In genomic region chr15:42226648-42227047, GRCh38 we compare ENCODE assay signal across 21 cellular contexts. TPM values are rescaled to one million over a fixed set of nuclear protein-coding genes. Genes with fewer than 3 reads are reported as not detected.
A peak's percentile ranks its signal among the peaks of the same experiment; 100 is the strongest.
DNase-seq lines count a peak whose midpoint lies in the region; ATAC-seq, FAIRE-seq and TF ChIP-seq lines count a peak whose summit lies in the region.
"Had no signal": no experiment of that assay in that cellular context is flagged by ENCODE, and none has a peak within 500 bp of the region (broad histone marks: within the 10 kb centered on the region; RNA-seq: fewer than 3 reads in every experiment).

No MANE protein-coding gene starts in this region.

- H3K36me3 ChIP-seq in colonic mucosa = peaks cover 9% of the 10 kb centered on the region

- peak overlapping the region; percentile 4 for H3K27ac ChIP-seq in caudate nucleus (ENCODE audit: low read depth, low read length)
- no peak overlapping the region for H3K27ac ChIP-seq in colonic mucosa
- no peak overlapping the region for H3K27ac ChIP-seq in foreskin keratinocyte
- H3K27ac ChIP-seq: C4-2B, GM23248, HL-60, SK-N-MC had no signal

- intact Hi-C loops in posterior cingulate gyrus (cut with DNase I) (loop anchor here (5.0 kb wide), 1 partner anchor 246 kb away; no protein-coding TSS in a partner anchor), colonic mucosa (cut with DNase I) (no loop called here)

- no peaks in the 10 kb centered on the region for H3K4me1 ChIP-seq in colonic mucosa
- no peaks in the 10 kb centered on the region for H3K4me1 ChIP-seq in foreskin keratinocyte

- H3K27me3 ChIP-seq in colonic mucosa (no peaks in the 10 kb centered on the region), foreskin keratinocyte (no peaks in the 10 kb centered on the region)

- H3K4me3 ChIP-seq in colonic mucosa = no peak overlapping the region
- H3K4me3 ChIP-seq: GM23248, SK-N-MC had no signal

- no peaks in the 10 kb centered on the region for H3K9me3 ChIP-seq in colonic mucosa

- ATAC-seq in foreskin keratinocyte = no peak
- ATAC-seq: Panc1 had no signal

- H3K9ac ChIP-seq in colonic mucosa (ENCODE audit: low read depth in 2 of 2, low read length in 2 of 2) = no peak overlapping the region
- H3K9ac ChIP-seq: GM23248 had no signal

- FAIRE-seq in islet of Langerhans (lab: Jason Lieb, UNC) = peak; percentile 76
- FAIRE-seq: HTR-8/SVneo had no signal

- DNase-seq in COLO668 (lab: John Stamatoyannopoulos, UW; ENCODE audit: unreplicated experiment) = peak; percentile 27
- DNase-seq in caudate nucleus (lab: John Stamatoyannopoulos, UW) = peak in 36 of 61 donors; percentile 0 to 49 (median 12)
- peak in 6 of 10 donors; percentile 16 to 88 (median 44) for DNase-seq in posterior cingulate gyrus
- no peak for DNase-seq in colonic mucosa
- no peak for DNase-seq in SHP77 treated with DMSO at 0.1 percent for 48 hours (lab: John Stamatoyannopoulos, UW)
- no peak for DNase-seq in foreskin keratinocyte
- no peak for DNase-seq in NCI-H1417 (lab: John Stamatoyannopoulos, UW)
- DNase-seq: COR-L47, DMS79, GM23248, HCEC 1CT, NCI-H1105 treated with DMSO at 0.1 percent for 48 hours, NCI-H1930, NCI-H2171, NCI-H446 had no signal

- no peak for TF ChIP-seq CTCF in colonic mucosa (IDR thresholded peaks at IDR 0.05)
- TF ChIP-seq CTCF in foreskin keratinocyte (conservative IDR thresholded peaks at IDR 0.05) = no peak

RNA-seq across cellular contexts. Expression of gene VPS39, which starts 18.5 kb away (rescaled TPM):
- total RNA-seq in colonic mucosa = 10 to 100 TPM; 49.1 to 50.4 TPM
- total RNA-seq in foreskin keratinocyte = 26.5 and 31.9 TPM in 2 replicates
- 16.0 and 17.9 TPM in 2 replicates for polyA plus RNA-seq in foreskin keratinocyte

RNA-seq across cellular contexts. Expression of gene GANC, which starts 46.4 kb away (rescaled TPM):
- total RNA-seq in colonic mucosa (10 to 100 TPM; 39.8 to 47.6 TPM), foreskin keratinocyte (33.4 and 35.2 TPM in 2 replicates)
- polyA plus RNA-seq in foreskin keratinocyte = 13.6 and 15.0 TPM in 2 replicates

RNA-seq across cellular contexts. Expression of gene TMEM87A, which starts 46.6 kb away (rescaled TPM):
- total RNA-seq in colonic mucosa (100 to 1,000 TPM in 1 of 2 donors, 10 to 100 TPM in 1; 65.6 to 115 TPM), foreskin keratinocyte (49.6 and 54.4 TPM in 2 replicates)
- 22.3 and 24.4 TPM in 2 replicates for polyA plus RNA-seq in foreskin keratinocyte

Comparison
In these comparisons a context has a peak if more than half of its experiments do, and no peak if none do; other contexts are left out.
1. DNase-seq: peak in COLO668 (single experiment), caudate nucleus (36 of 61) and posterior cingulate gyrus (6 of 10); none in colonic mucosa (single experiment), SHP77 treated with DMSO at 0.1 percent for 48 hours (single experiment), foreskin keratinocyte (0 of 2) and NCI-H1417 (0 of 3).